9 cellular contexts compared by ENCODE assay signal in genomic region chr11:68014157-68014965, GRCh38. TPM values are rescaled to one million over a fixed set of nuclear protein-coding genes. Genes with fewer than 3 reads are reported as not detected.
A peak's percentile ranks its signal among the peaks of the same experiment; 100 is the strongest.
DNase-seq lines count a peak whose midpoint lies in the region; ATAC-seq, FAIRE-seq and TF ChIP-seq lines count a peak whose summit lies in the region.
"Had no signal": no experiment of that assay in that cellular context is flagged by ENCODE, and none has a peak within 500 bp of the region (broad histone marks: within the 10 kb centered on the region; RNA-seq: fewer than 3 reads in every experiment).

No MANE protein-coding gene starts in this region.

- H3K4me1 Mint-ChIP-seq in Calu3 (ENCODE audit: low read depth, unreplicated experiment): peaks cover 90% of the 10 kb centered on the region
- peaks cover 80% of the 10 kb centered on the region for H3K4me1 Mint-ChIP-seq in osteocyte (ENCODE audit: unreplicated experiment)
- no peaks in the 10 kb centered on the region for H3K4me1 Mint-ChIP-seq in activated CD4-positive, alpha-beta memory T cell treated with anti-CD3 and anti-CD28 coated beads for 36 hours (ENCODE audit: low read depth)

- no peak overlapping the region for H2BK5ac ChIP-seq in H1 (ENCODE audit: low read depth, low read length)

- no peak overlapping the region for H2AFZ ChIP-seq in H1 (ENCODE audit: low read length)

- no peak overlapping the region for H3K18ac ChIP-seq in H1 (ENCODE audit: extremely low read depth, low read length)

- no peak for TF ChIP-seq POLR2A in H1 (IDR thresholded peaks at IDR 0.05; ENCODE audit: control extremely low read depth in 1 of 2, low read depth in 2 of 2, low read length in 2 of 2)

- no peak overlapping the region for H2BK20ac ChIP-seq in H1 (ENCODE audit: low read length)

- no peaks in the 10 kb centered on the region for H3K9me3 ChIP-seq in H1 (ENCODE audit: insufficient read depth in 2 of 2, low read depth in 1 of 2, low read length in 1 of 2)

- peak overlapping the region; percentile 88 for H3K4me3 Mint-ChIP-seq in Calu3 (ENCODE audit: low read depth, unreplicated experiment)
- peak overlapping the region; percentile 4 for H3K4me3 Mint-ChIP-seq in osteocyte (ENCODE audit: unreplicated experiment)
- H3K4me3 Mint-ChIP-seq in activated CD4-positive, alpha-beta memory T cell treated with anti-CD3 and anti-CD28 coated beads for 36 hours: no peak overlapping the region

- H4K20me1 ChIP-seq in H1 (replicated peaks in 1 of 2; ENCODE audit: control insufficient read depth in 1 of 2, insufficient read depth in 2 of 2, low read length in 2 of 2): no peaks in the 10 kb centered on the region

- no peak overlapping the region for H3K14ac ChIP-seq in H1 (ENCODE audit: insufficient read length)

- no peak for TF ChIP-seq RAD21 in H1 (IDR thresholded peaks at IDR 0.05 in 1 of 2, conservative IDR thresholded peaks at IDR 0.05 in 1 of 2; ENCODE audit: low read depth in 2 of 2, low read length in 2 of 2)

- H3K27me3 ChIP-seq in H1 (replicated peaks in 1 of 4; ENCODE audit: control insufficient read depth in 3 of 4, extremely low read depth in 1 of 4, insufficient read depth in 3 of 4, low read length in 3 of 4): no peaks in the 10 kb centered on the region

- no peak overlapping the region for H4K91ac ChIP-seq in H1 (replicated peaks; ENCODE audit: insufficient read length, low read length)

- no peak overlapping the region for H2AK5ac ChIP-seq in H1 (ENCODE audit: low read depth, low read length)

- H3K4me3 ChIP-seq in H1 (ENCODE audit: extremely low read depth in 1 of 4, insufficient read depth in 2 of 4, low read depth in 3 of 4, low read length in 4 of 4): no peak overlapping the region

- no peaks in the 10 kb centered on the region for H3K36me3 ChIP-seq in H1 (ENCODE audit: control insufficient read depth in 2 of 4, insufficient read depth in 4 of 4, low read length in 3 of 4)

- H2BK12ac ChIP-seq in H1 (ENCODE audit: low read depth, low read length): 0 out of 2 replicates have a peak overlapping the region, but pooled peaks have one; percentile 7

- no peaks in the 10 kb centered on the region for H3K9me3 Mint-ChIP-seq in Calu3 (ENCODE audit: low read depth, unreplicated experiment)
- H3K9me3 Mint-ChIP-seq in osteocyte (ENCODE audit: unreplicated experiment): no peaks in the 10 kb centered on the region
- H3K9me3 Mint-ChIP-seq in activated CD4-positive, alpha-beta memory T cell treated with anti-CD3 and anti-CD28 coated beads for 36 hours: no peaks in the 10 kb centered on the region

- peak overlapping the region; percentile 97 for H3K27ac Mint-ChIP-seq in Calu3 (ENCODE audit: unreplicated experiment)
- H3K27ac Mint-ChIP-seq in osteocyte (ENCODE audit: unreplicated experiment): peak overlapping the region; percentile 97
- no peak overlapping the region for H3K27ac Mint-ChIP-seq in activated CD4-positive, alpha-beta memory T cell treated with anti-CD3 and anti-CD28 coated beads for 36 hours

- H4K8ac ChIP-seq in H1 (ENCODE audit: extremely low read depth, insufficient read depth, low read length): peak overlapping the region; percentile 35

- DNase-seq in Calu3 (peak; percentile 96), NCI-H460 (ENCODE audit: extremely low read depth, low read depth) (peak; percentile 96), H1 (ENCODE audit: low read depth in 1 of 2, low spot score in 2 of 2) (no peak), osteocyte (ENCODE audit: extremely low spot score, unreplicated experiment) (peak; percentile 92), cerebellum (ENCODE audit: low spot score) (no peak)
- no peak for DNase-seq in activated CD4-positive, alpha-beta memory T cell treated with anti-CD3 and anti-CD28 coated beads for 36 hours
- DNase-seq: NCI-H1048 had no signal

- intact Hi-C loops in Calu3 (cut with micrococcal nuclease; ENCODE audit: unreplicated experiment): no loop called here
- intact Hi-C loops in activated CD4-positive, alpha-beta memory T cell treated with anti-CD3 and anti-CD28 coated beads for 36 hours (cut with micrococcal nuclease): no loop called here

- CTCF ChIA-PET in Calu3 (lab: Charles Lee) (no interaction called here), H1 (lab: Charles Lee; ENCODE audit: partially characterized antibody) (interaction anchor here (0.6 to 1.5 kb wide), 2 partner anchors 17 to 32 kb away, joined by 4 to 5 read pairs; no protein-coding TSS in a partner anchor)
- CTCF ChIA-PET in activated CD4-positive, alpha-beta memory T cell treated with anti-CD3 and anti-CD28 coated beads for 36 hours (lab: Charles Lee): no interaction called here

- no peak overlapping the region for H2BK120ac ChIP-seq in H1 (replicated peaks; ENCODE audit: low read depth, low read length)

- H3K4me2 ChIP-seq in H1 (ENCODE audit: insufficient read depth in 1 of 2, low read depth in 2 of 2, low read length in 2 of 2): no peak overlapping the region

- no peaks in the 10 kb centered on the region for H3K79me1 ChIP-seq in H1 (ENCODE audit: low read depth, low read length)

- TF ChIP-seq EP300 in H1 (IDR thresholded peaks at IDR 0.05; ENCODE audit: borderline replicate concordance in 1 of 2, low read depth in 2 of 2, low read length in 2 of 2): no peak

- no peak overlapping the region for H4K5ac ChIP-seq in H1 (ENCODE audit: insufficient read length, low read depth, low read length)

- peaks cover 89% of the 10 kb centered on the region for H3K36me3 Mint-ChIP-seq in Calu3 (ENCODE audit: insufficient read depth, unreplicated experiment)
- H3K36me3 Mint-ChIP-seq in osteocyte (ENCODE audit: unreplicated experiment): no peaks in the 10 kb centered on the region
- no peaks in the 10 kb centered on the region for H3K36me3 Mint-ChIP-seq in activated CD4-positive, alpha-beta memory T cell treated with anti-CD3 and anti-CD28 coated beads for 36 hours

- H3K4me1 ChIP-seq in H1 (replicated peaks in 1 of 4; ENCODE audit: control insufficient read depth in 3 of 4, insufficient read depth in 4 of 4, low read length in 3 of 4): peaks cover 0 to 17% (median 12%) of the 10 kb centered on the region in 4 experiments; a peak in 6 of 7 replicates

- BruUV-seq in Calu3 (replicated peaks; lab: Mats Ljungman, UMichigan): no TSS peak

- no peak overlapping the region for H3K23ac ChIP-seq in H1 (ENCODE audit: insufficient read length)

- ATAC-seq in GM21737 (IDR thresholded peaks at IDR 0.05; ENCODE audit: unreplicated experiment) (no peak), GM21619 (IDR thresholded peaks at IDR 0.05; ENCODE audit: unreplicated experiment) (no peak)

- H3K23me2 ChIP-seq in H1 (ENCODE audit: low read depth, low read length): no peaks in the 10 kb centered on the region

- no peak overlapping the region for H3K56ac ChIP-seq in H1 (replicated peaks; ENCODE audit: insufficient read length, low read depth, low read length)

- TF ChIP-seq CTCF in Calu3 (IDR thresholded peaks at IDR 0.05; ENCODE audit: unreplicated experiment) (no peak), H1 (IDR thresholded peaks at IDR 0.05; ENCODE audit: control extremely low read depth in 1 of 3, insufficient read depth in 1 of 3, low read depth in 1 of 3, low read length in 3 of 3) (no peak), osteocyte (IDR thresholded peaks at IDR 0.05) (no peak)

- no peak for FAIRE-seq in H1 (lab: Jason Lieb, UNC)

- H3K79me2 ChIP-seq in H1 (ENCODE audit: control insufficient read depth in 1 of 2, insufficient read depth in 2 of 2, low read length in 2 of 2): no peaks in the 10 kb centered on the region

- no peak overlapping the region for H2BK15ac ChIP-seq in H1 (ENCODE audit: low read length)

- 86% methylated on average over 12 of the region's 17 CpGs; no CpG with 5 or more reads in 1 of the 2 experiments for WGBS in H1 (ENCODE audit: extremely low coverage in 1 of 2, insufficient coverage in 1 of 2, insufficient read length in 1 of 2, insufficient replicate concordance in 2 of 2, low coverage in 1 of 2, low lambda C conversion rate in 2 of 2, missing lambda C conversion rate in 1 of 2), 2 experiments

- H3K4ac ChIP-seq in H1 (replicated peaks; ENCODE audit: insufficient read length, low read depth, low read length): no peak overlapping the region

- no peak overlapping the region for H3K9ac ChIP-seq in H1 (replicated peaks in 1 of 4; ENCODE audit: extremely low read depth in 1 of 4, low read depth in 3 of 4, low read length in 3 of 4)

- POLR2A ChIA-PET in H1 (lab: Charles Lee; ENCODE audit: partially characterized antibody): interaction anchor here (1.0 to 2.8 kb wide), 3 partner anchors 14 to 23 kb away, joined by 3 to 14 read pairs (median 4); partner anchors contain the start of gene TCIRG1
- POLR2A ChIA-PET in activated CD4-positive, alpha-beta memory T cell treated with anti-CD3 and anti-CD28 coated beads for 36 hours (lab: Charles Lee): no interaction called here

- no peak overlapping the region for H3K27ac ChIP-seq in H1 (ENCODE audit: low read depth, low read length)

- H3K27me3 Mint-ChIP-seq in Calu3 (ENCODE audit: unreplicated experiment): no peaks in the 10 kb centered on the region
- H3K27me3 Mint-ChIP-seq in osteocyte (ENCODE audit: unreplicated experiment): no peaks in the 10 kb centered on the region
- peaks cover 1% of the 10 kb centered on the region for H3K27me3 Mint-ChIP-seq in activated CD4-positive, alpha-beta memory T cell treated with anti-CD3 and anti-CD28 coated beads for 36 hours

RNA-seq across cellular contexts. Expression of gene ALDH3B1, which starts 4.2 kb away (rescaled TPM):
- total RNA-seq in Calu3 (2022): 41.6 and 68.2 TPM in 2 replicates
- 60.8 and 64.5 TPM in 2 replicates for total RNA-seq in NCI-H460 (2014; rRNA removed; shearing (Covaris generic))
- 93.4 and 101 TPM in 2 replicates for polyA plus RNA-seq in NCI-H460 (2014; cell fraction: nucleus; rRNA removed)
- 0.27 and 0.32 TPM in 2 replicates for total RNA-seq in H1 (2021; fragmentation: NEBNext Ultra II Directional; extraction: Animal tissue kit (Norgen Biotek cat#: 25700))
- polyA plus RNA-seq in H1 (2011; rRNA removed): 0.47 TPM in 2 replicates
- polyA plus RNA-seq in H1 (2011; cell fraction: cytosol; rRNA removed): 0.50 TPM
- 0.53 TPM for polyA plus RNA-seq in H1 (2011; cell fraction: nucleus; rRNA removed)
- polyA plus RNA-seq in H1 (2012, experiment 1 of 2): 0.62 to 1.1 TPM (median 0.75 TPM) in 4 replicates
- 0.26 TPM for polyA plus RNA-seq in H1 (2012, experiment 2 of 2)
- polyA plus RNA-seq in H1 (2013, experiment 1 of 2): 0.18 TPM
- polyA plus RNA-seq in H1 (2013, experiment 2 of 2): 0.26 TPM
- polyA minus RNA-seq in H1 (2011; rRNA and poly(A)+ RNA removed): 0.16 and 0.34 TPM in 2 replicates
- 0.88 TPM for polyA minus RNA-seq in H1 (2011; cell fraction: cytosol; rRNA and poly(A)+ RNA removed)
- polyA minus RNA-seq in H1 (2011; cell fraction: nucleus; rRNA and poly(A)+ RNA removed): 0.50 TPM
- 4.7 and 6.5 TPM in 2 replicates for total RNA-seq in osteocyte
- 0.82 TPM for total RNA-seq in cerebellum
- total RNA-seq in activated CD4-positive, alpha-beta memory T cell treated with anti-CD3 and anti-CD28 coated beads for 36 hours: not detected

RNA-seq across cellular contexts. Expression of gene UNC93B1, which starts 10.5 kb away (rescaled TPM):
- total RNA-seq in Calu3 (2022): 71.2 and 92.6 TPM in 2 replicates
- total RNA-seq in NCI-H460 (2014; rRNA removed; shearing (Covaris generic)): 15.1 and 20.3 TPM in 2 replicates
- 73.5 and 75.1 TPM in 2 replicates for polyA plus RNA-seq in NCI-H460 (2014; cell fraction: nucleus; rRNA removed)
- total RNA-seq in H1 (2021; fragmentation: NEBNext Ultra II Directional; extraction: Animal tissue kit (Norgen Biotek cat#: 25700)): 18.9 and 19.2 TPM in 2 replicates
- 34.3 and 40.8 TPM in 2 replicates for polyA plus RNA-seq in H1 (2011; rRNA removed)
- polyA plus RNA-seq in H1 (2011; cell fraction: cytosol; rRNA removed): 24.6 TPM
- polyA plus RNA-seq in H1 (2011; cell fraction: nucleus; rRNA removed): 53.5 TPM
- polyA plus RNA-seq in H1 (2012, experiment 1 of 2): 8.7 to 20.4 TPM (median 17.7 TPM) in 4 replicates
- polyA plus RNA-seq in H1 (2012, experiment 2 of 2): 16.4 TPM
- 22.0 TPM for polyA plus RNA-seq in H1 (2013, experiment 1 of 2)
- polyA plus RNA-seq in H1 (2013, experiment 2 of 2): 22.4 TPM
- polyA minus RNA-seq in H1 (2011; rRNA and poly(A)+ RNA removed): 20.6 and 26.5 TPM in 2 replicates
- polyA minus RNA-seq in H1 (2011; cell fraction: cytosol; rRNA and poly(A)+ RNA removed): 14.0 TPM
- 24.7 TPM for polyA minus RNA-seq in H1 (2011; cell fraction: nucleus; rRNA and poly(A)+ RNA removed)
- total RNA-seq in osteocyte: 26.0 and 29.3 TPM in 2 replicates
- total RNA-seq in cerebellum: 4.3 TPM
- total RNA-seq in activated CD4-positive, alpha-beta memory T cell treated with anti-CD3 and anti-CD28 coated beads for 36 hours: 10 to 100 TPM; 20.0 to 21.5 TPM

RNA-seq across cellular contexts. Expression of gene NDUFS8, which starts 16.1 kb away (rescaled TPM):
- total RNA-seq in Calu3 (2022) (163 and 166 TPM in 2 replicates), osteocyte (134 and 143 TPM in 2 replicates), cerebellum (53.9 TPM)
- total RNA-seq in NCI-H460 (2014; rRNA removed; shearing (Covaris generic)): 150 and 177 TPM in 2 replicates
- polyA plus RNA-seq in NCI-H460 (2014; cell fraction: nucleus; rRNA removed): 239 and 248 TPM in 2 replicates
- 182 and 199 TPM in 2 replicates for total RNA-seq in H1 (2021; fragmentation: NEBNext Ultra II Directional; extraction: Animal tissue kit (Norgen Biotek cat#: 25700))
- 291 and 406 TPM in 2 replicates for polyA plus RNA-seq in H1 (2011; rRNA removed)
- polyA plus RNA-seq in H1 (2011; cell fraction: cytosol; rRNA removed): 222 TPM
- 253 TPM for polyA plus RNA-seq in H1 (2011; cell fraction: nucleus; rRNA removed)
- 92.1 to 255 TPM (median 248 TPM) in 4 replicates for polyA plus RNA-seq in H1 (2012, experiment 1 of 2)
- 348 TPM for polyA plus RNA-seq in H1 (2012, experiment 2 of 2)
- polyA plus RNA-seq in H1 (2013, experiment 1 of 2): 130 TPM
- 128 TPM for polyA plus RNA-seq in H1 (2013, experiment 2 of 2)
- polyA minus RNA-seq in H1 (2011; rRNA and poly(A)+ RNA removed): 69.8 and 77.8 TPM in 2 replicates
- polyA minus RNA-seq in H1 (2011; cell fraction: cytosol; rRNA and poly(A)+ RNA removed): 133 TPM
- 92.8 TPM for polyA minus RNA-seq in H1 (2011; cell fraction: nucleus; rRNA and poly(A)+ RNA removed)
- 100 to 1,000 TPM; 134 to 140 TPM for total RNA-seq in activated CD4-positive, alpha-beta memory T cell treated with anti-CD3 and anti-CD28 coated beads for 36 hours

RNA-seq across cellular contexts. Expression of gene TCIRG1, which starts 24.5 kb away (rescaled TPM):
- total RNA-seq in Calu3 (2022) (42.1 and 49.7 TPM in 2 replicates), osteocyte (53.0 and 54.2 TPM in 2 replicates), cerebellum (5.5 TPM)
- 43.1 and 46.1 TPM in 2 replicates for total RNA-seq in NCI-H460 (2014; rRNA removed; shearing (Covaris generic))
- polyA plus RNA-seq in NCI-H460 (2014; cell fraction: nucleus; rRNA removed): 889 and 1,012 TPM in 2 replicates
- total RNA-seq in H1 (2021; fragmentation: NEBNext Ultra II Directional; extraction: Animal tissue kit (Norgen Biotek cat#: 25700)): 25.3 and 25.7 TPM in 2 replicates
- polyA plus RNA-seq in H1 (2011; rRNA removed): 39.6 and 50.2 TPM in 2 replicates
- 35.8 TPM for polyA plus RNA-seq in H1 (2011; cell fraction: cytosol; rRNA removed)
- 287 TPM for polyA plus RNA-seq in H1 (2011; cell fraction: nucleus; rRNA removed)
- 12.7 to 29.5 TPM (median 24.4 TPM) in 4 replicates for polyA plus RNA-seq in H1 (2012, experiment 1 of 2)
- 16.1 TPM for polyA plus RNA-seq in H1 (2012, experiment 2 of 2)
- 25.3 TPM for polyA plus RNA-seq in H1 (2013, experiment 1 of 2)
- 21.2 TPM for polyA plus RNA-seq in H1 (2013, experiment 2 of 2)
- 10.0 and 11.3 TPM in 2 replicates for polyA minus RNA-seq in H1 (2011; rRNA and poly(A)+ RNA removed)
- 15.0 TPM for polyA minus RNA-seq in H1 (2011; cell fraction: cytosol; rRNA and poly(A)+ RNA removed)
- polyA minus RNA-seq in H1 (2011; cell fraction: nucleus; rRNA and poly(A)+ RNA removed): 43.9 TPM
- 100 to 1,000 TPM; 167 to 175 TPM for total RNA-seq in activated CD4-positive, alpha-beta memory T cell treated with anti-CD3 and anti-CD28 coated beads for 36 hours

Comparison
In these comparisons a context has a peak if more than half of its experiments do, and no peak if none do; other contexts are left out.
1. DNase-seq: peak in Calu3 (single experiment), NCI-H460 (single experiment) and osteocyte (single experiment); none in H1 (0 of 2), cerebellum (single experiment) and activated CD4-positive, alpha-beta memory T cell treated with anti-CD3 and anti-CD28 coated beads for 36 hours (single experiment).